24 cellular contexts compared by ENCODE assay signal in the genomic region with DNA sequence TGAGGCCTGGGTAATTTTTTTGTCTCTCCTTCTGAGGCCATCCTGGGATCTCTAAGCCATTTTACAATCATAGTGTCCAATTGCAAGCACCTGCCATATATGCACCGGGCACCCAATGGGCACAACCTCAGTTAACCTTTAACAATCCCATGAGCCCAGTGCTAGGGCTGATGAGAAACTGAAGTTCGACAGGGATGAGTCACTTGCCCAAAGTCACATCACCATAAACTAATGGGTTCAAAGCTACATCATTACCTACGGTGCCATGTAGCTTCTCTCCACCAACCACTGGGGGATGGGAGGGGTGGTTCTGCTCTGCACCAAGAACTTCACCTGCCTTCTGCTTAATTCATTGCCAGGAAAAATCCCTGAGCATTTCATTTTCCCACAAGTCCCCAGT.
A peak's percentile ranks its signal among the peaks of the same experiment; 100 is the strongest.
DNase-seq lines count a peak whose midpoint lies in the region; ATAC-seq and TF ChIP-seq lines count a peak whose summit lies in the region.
"Had no signal": no experiment of that assay in that cellular context is flagged by ENCODE, and none has a peak within 500 bp of the region (broad histone marks: within the 10 kb centered on the region; RNA-seq: fewer than 3 reads in every experiment).

No MANE protein-coding gene starts in this region.

- H3K9me3 Mint-ChIP-seq in chondrocyte (ENCODE audit: low read depth): peaks cover 66% of the 10 kb centered on the region
- peaks cover 6 to 61% (median 27%) of the 10 kb centered on the region in 9 donors for H3K9me3 Mint-ChIP-seq in naive thymus-derived CD8-positive, alpha-beta T cell

- no peak for DNase-seq in Right ventricle myocardium superior
- DNase-seq in cardiac septum (ENCODE audit: low spot score): no peak
- DNase-seq in right cardiac atrium: no peak
- DNase-seq in heart right ventricle: no peak
- DNase-seq in chondrocyte (ENCODE audit: low spot score): peak; percentile 7
- DNase-seq in NCI-H748 treated with DMSO at 0.1 percent for 48 hours (lab: John Stamatoyannopoulos, UW): no peak
- no peak for DNase-seq in naive thymus-derived CD8-positive, alpha-beta T cell
- DNase-seq: 8988T; ACHN; AML-193; BE2C; CD4-positive, alpha-beta T cell; CD8-positive, alpha-beta memory T cell; DMS 273 treated with DMSO at 0.1 percent for 48 hours; DMS79; EL; GDM1; GM23248; H7; HCEC 1CT had no signal

- no peaks in the 10 kb centered on the region for H3K4me1 ChIP-seq in right cardiac atrium (ENCODE audit: control insufficient read depth, insufficient read depth, low read length)
- H3K4me1 ChIP-seq in heart right ventricle: peaks cover 0 to 8% (median 0%) of the 10 kb centered on the region in 9 donors
- H3K4me1 ChIP-seq: A549; BE2C; BLaER1 treated with 17β-estradiol and CSF1 and Interleukin-3, amounts not matched to agents 10 nM and 100 nM had no signal

- H3K27me3 ChIP-seq in right cardiac atrium (ENCODE audit: control insufficient read depth, insufficient read depth) (no peaks in the 10 kb centered on the region), heart right ventricle (no peaks in the 10 kb centered on the region)
- H3K27me3 ChIP-seq: BE2C; BLaER1 treated with 17β-estradiol and CSF1 and Interleukin-3, amounts not matched to agents 10 nM and 100 nM had no signal

- no peaks in the 10 kb centered on the region for H3K4me1 Mint-ChIP-seq in chondrocyte (ENCODE audit: low read depth)
- H3K4me1 Mint-ChIP-seq in naive thymus-derived CD8-positive, alpha-beta T cell: no peaks in the 10 kb centered on the region
- H3K4me1 Mint-ChIP-seq: CD14-positive monocyte; CD8-positive, alpha-beta memory T cell had no signal

- no peak overlapping the region for H3K4me3 Mint-ChIP-seq in chondrocyte (ENCODE audit: unreplicated experiment)
- H3K4me3 Mint-ChIP-seq in naive thymus-derived CD8-positive, alpha-beta T cell: no peak overlapping the region
- H3K4me3 Mint-ChIP-seq: CD14-positive monocyte; CD4-positive, alpha-beta T cell; CD8-positive, alpha-beta memory T cell had no signal

- WGBS in right cardiac atrium: 72% methylated on average over 3 of the region's 3 CpGs
- 66 to 78% methylated on average over 3 of the region's 3 CpGs for WGBS in heart right ventricle, 2 donors

- H3K36me3 Mint-ChIP-seq in chondrocyte (ENCODE audit: low read depth): peaks cover 1% of the 10 kb centered on the region
- peaks cover 0 to 10% (median 0%) of the 10 kb centered on the region in 3 donors for H3K36me3 Mint-ChIP-seq in naive thymus-derived CD8-positive, alpha-beta T cell
- H3K36me3 Mint-ChIP-seq: CD14-positive monocyte; CD8-positive, alpha-beta memory T cell had no signal

- POLR2A ChIA-PET in naive thymus-derived CD8-positive, alpha-beta T cell (lab: Charles Lee): no interaction called here

- no peaks in the 10 kb centered on the region for H3K36me3 ChIP-seq in heart right ventricle
- H3K36me3 ChIP-seq: BE2C; BLaER1 treated with 17β-estradiol and CSF1 and Interleukin-3, amounts not matched to agents 10 nM and 100 nM had no signal

- no peaks in the 10 kb centered on the region for H3K27me3 Mint-ChIP-seq in chondrocyte (ENCODE audit: low read depth)
- no peaks in the 10 kb centered on the region for H3K27me3 Mint-ChIP-seq in naive thymus-derived CD8-positive, alpha-beta T cell
- H3K27me3 Mint-ChIP-seq: CD4-positive, alpha-beta T cell; CD8-positive, alpha-beta memory T cell had no signal

- intact Hi-C loops in Right ventricle myocardium superior (cut with DNase I): no loop called here
- intact Hi-C loops in cardiac septum (cut with DNase I): no loop called here
- intact Hi-C loops in right cardiac atrium (cut with DNase I): no loop called here
- intact Hi-C loops in heart right ventricle (cut with DNase I): no loop called here

- H3K27ac ChIP-seq in right cardiac atrium (ENCODE audit: low read length) (peak overlapping the region; percentile 76), heart right ventricle (peak overlapping the region in 5 of 10 donors; percentile 44 to 70 (median 62))
- H3K27ac ChIP-seq: A549; BLaER1 treated with 17β-estradiol and CSF1 and Interleukin-3, amounts not matched to agents 10 nM and 100 nM; GM23248 had no signal

- ATAC-seq in Right ventricle myocardium superior (ENCODE audit: poor library complexity) (peak; percentile 11), right cardiac atrium (no peak), heart right ventricle (no peak)
- ATAC-seq in naive thymus-derived CD8-positive, alpha-beta T cell: no peak
- ATAC-seq: A549, GM12878 had no signal

- H3K9me3 ChIP-seq in right cardiac atrium (ENCODE audit: control insufficient read depth, low read length) (no peaks in the 10 kb centered on the region), heart right ventricle (peaks cover 0 to 73% (median 0%) of the 10 kb centered on the region in 11 donors)
- H3K9me3 ChIP-seq: BE2C had no signal

- TF ChIP-seq CTCF in heart right ventricle (IDR thresholded peaks at IDR 0.05) (no peak), chondrocyte (IDR thresholded peaks at IDR 0.05) (no peak)

- H3K4me3 ChIP-seq in right cardiac atrium (ENCODE audit: low read length) (no peak overlapping the region), heart right ventricle (no peak overlapping the region)
- H3K4me3 ChIP-seq: A549; BLaER1 treated with 17β-estradiol and CSF1 and Interleukin-3, amounts not matched to agents 10 nM and 100 nM; GM12878; GM23248 had no signal

- H3K27ac Mint-ChIP-seq in chondrocyte (ENCODE audit: unreplicated experiment): no peak overlapping the region
- no peak overlapping the region for H3K27ac Mint-ChIP-seq in naive thymus-derived CD8-positive, alpha-beta T cell
- H3K27ac Mint-ChIP-seq: CD14-positive monocyte; CD4-positive, alpha-beta T cell; CD8-positive, alpha-beta memory T cell had no signal
